In genomic region chr4:61461956-61462355, GRCh38 we compare ENCODE assay signal across 8 cellular contexts.
"Had no signal": no experiment of that assay in that cellular context is flagged by ENCODE, and none has a peak within 500 bp of the region (broad histone marks: within the 10 kb centered on the region; RNA-seq: fewer than 3 reads in every experiment).

No MANE protein-coding gene starts in this region.

- DNase-seq: activated CD4-positive, alpha-beta T cell treated with anti-CD3 and anti-CD28 coated beads, Interleukin-2, amount 10 ng/mL, durations not matched to agents 24 days and 14 days; activated CD4-positive, CD25-positive, alpha-beta regulatory T cell; activated naive CD8-positive, alpha-beta T cell treated with anti-CD3 and anti-CD28 coated beads for 36 hours; anterior cingulate cortex; hypothalamus; thyroid gland had no signal

- H3K4me3 Mint-ChIP-seq: activated CD4-positive, alpha-beta T cell treated with anti-CD3 and anti-CD28 coated beads, Interleukin-2, amount 10 ng/mL, durations not matched to agents 24 days and 14 days; activated naive CD8-positive, alpha-beta T cell treated with anti-CD3 and anti-CD28 coated beads for 36 hours; neural crest cell; stimulated activated effector memory CD8-positive, alpha-beta T cell treated with anti-CD3 and anti-CD28 coated beads, Interleukin-12 subunit alpha, Interleukin-12 subunit beta, amount 100 ng/mL, for 72 hours had no signal

- H3K36me3 ChIP-seq: thyroid gland had no signal

- H3K27me3 Mint-ChIP-seq: activated CD4-positive, alpha-beta T cell treated with anti-CD3 and anti-CD28 coated beads, Interleukin-2, amount 10 ng/mL, durations not matched to agents 24 days and 14 days; activated naive CD8-positive, alpha-beta T cell treated with anti-CD3 and anti-CD28 coated beads for 36 hours had no signal

- H3K27me3 ChIP-seq: thyroid gland had no signal

- H3K4me3 ChIP-seq: thyroid gland had no signal

- H3K4me1 ChIP-seq: thyroid gland had no signal

- H3K27ac Mint-ChIP-seq: activated CD4-positive, alpha-beta T cell treated with anti-CD3 and anti-CD28 coated beads, Interleukin-2, amount 10 ng/mL, durations not matched to agents 24 days and 14 days; activated naive CD8-positive, alpha-beta T cell treated with anti-CD3 and anti-CD28 coated beads for 36 hours; stimulated activated effector memory CD8-positive, alpha-beta T cell treated with anti-CD3 and anti-CD28 coated beads, Interleukin-12 subunit alpha, Interleukin-12 subunit beta, amount 100 ng/mL, for 72 hours had no signal

- H3K36me3 Mint-ChIP-seq: activated naive CD8-positive, alpha-beta T cell treated with anti-CD3 and anti-CD28 coated beads for 36 hours; stimulated activated effector memory CD8-positive, alpha-beta T cell treated with anti-CD3 and anti-CD28 coated beads, Interleukin-12 subunit alpha, Interleukin-12 subunit beta, amount 100 ng/mL, for 72 hours had no signal

- H3K4me1 Mint-ChIP-seq: activated CD4-positive, alpha-beta T cell treated with anti-CD3 and anti-CD28 coated beads, Interleukin-2, amount 10 ng/mL, durations not matched to agents 24 days and 14 days; activated naive CD8-positive, alpha-beta T cell treated with anti-CD3 and anti-CD28 coated beads for 36 hours; stimulated activated effector memory CD8-positive, alpha-beta T cell treated with anti-CD3 and anti-CD28 coated beads, Interleukin-12 subunit alpha, Interleukin-12 subunit beta, amount 100 ng/mL, for 72 hours had no signal

- H3K27ac ChIP-seq: thyroid gland had no signal

- ATAC-seq: stimulated activated effector memory CD8-positive, alpha-beta T cell treated with anti-CD3 and anti-CD28 coated beads, Interleukin-12 subunit alpha, Interleukin-12 subunit beta, amount 100 ng/mL, for 72 hours had no signal

- H3K9me3 Mint-ChIP-seq: activated CD4-positive, alpha-beta T cell treated with anti-CD3 and anti-CD28 coated beads, Interleukin-2, amount 10 ng/mL, durations not matched to agents 24 days and 14 days had no signal

- H3K9me3 ChIP-seq: thyroid gland had no signal
